Comparison of ENCODE assay signal across 20 cellular contexts in genomic region chr5:76964018-76964417, GRCh38. TPM values are rescaled to one million over a fixed set of nuclear protein-coding genes. Genes with fewer than 3 reads are reported as not detected.
DNase-seq lines count a peak whose midpoint lies in the region; ATAC-seq, FAIRE-seq and TF ChIP-seq lines count a peak whose summit lies in the region.
"Had no signal": no experiment of that assay in that cellular context is flagged by ENCODE, and none has a peak within 500 bp of the region (broad histone marks: within the 10 kb centered on the region; RNA-seq: fewer than 3 reads in every experiment).

No MANE protein-coding gene starts in this region.

- DNase-seq in A549 (ENCODE audit: low read depth in 1 of 2, low spot score in 1 of 2) = peak in 1 of 2 experiments; percentile 9
- DNase-seq in epithelial cell of proximal tubule (ENCODE audit: low read depth) = peak; percentile 7
- DNase-seq in kidney tubule cell (ENCODE audit: low spot score) = peak; percentile 65
- DNase-seq in nephron progenitor cell = peak; percentile 20
- no peak for DNase-seq in osteoblast (ENCODE audit: insufficient read length, low spot score, missing footprints)
- DNase-seq in OCI-LY7 (ENCODE audit: low spot score) = no peak
- DNase-seq in omental fat pad (ENCODE audit: low spot score) = no peak
- DNase-seq: Calu3; CD4-positive, alpha-beta memory T cell; DMS79 treated with DMSO at 0.1 percent for 48 hours; GOT3; H7 had no signal

- H3K27ac ChIP-seq in A549 (no peak overlapping the region), osteoblast (ENCODE audit: low read depth, low read length) (no peak overlapping the region), OCI-LY7 (ENCODE audit: low read depth, low read length, poor library complexity, severe bottlenecking) (no peak overlapping the region)
- H3K27ac ChIP-seq: 22Rv1, BLaER1 had no signal

- TF ChIP-seq POLR2A in A549 (IDR thresholded peaks at IDR 0.05; ENCODE audit: low read length) = no peak

- ATAC-seq in A549 (no peak), esophagus mucosa (no peak), omental fat pad (ENCODE audit: low FRiP score) (no peak)
- ATAC-seq: GM12878, HCT116, HepG2 had no signal

- H3K4me2 ChIP-seq in A549 = no peak overlapping the region
- H3K4me2 ChIP-seq in osteoblast (ENCODE audit: insufficient read depth, low read length) = no peak overlapping the region
- H3K4me2 ChIP-seq in OCI-LY7 (ENCODE audit: low read length) = no peak overlapping the region
- H3K4me2 ChIP-seq: BLaER1 had no signal

- CTCF ChIA-PET in A549 (lab: Yijun Ruan, JAX) (interaction anchor here (1.0 to 1.1 kb wide), 2 partner anchors 18 to 53 kb away, joined by 3 to 4 read pairs; no protein-coding TSS in a partner anchor), OCI-LY7 (lab: Charles Lee; ENCODE audit: unreplicated experiment) (no interaction called here)

- TF ChIP-seq CTCF in A549 (IDR thresholded peaks at IDR 0.05) (no peak), epithelial cell of proximal tubule (conservative IDR thresholded peaks at IDR 0.05; ENCODE audit: low read depth, low read length) (no peak), nephron progenitor cell (IDR thresholded peaks at IDR 0.05) (no peak), osteoblast (IDR thresholded peaks at IDR 0.05; ENCODE audit: extremely low read depth, low read depth, low read length) (no peak), OCI-LY7 (conservative IDR thresholded peaks at IDR 0.05; ENCODE audit: low read length) (no peak), omental fat pad (IDR thresholded peaks at IDR 0.05) (no peak)

- peaks cover 46% of the 10 kb centered on the region for H3K27me3 ChIP-seq in osteoblast (ENCODE audit: insufficient read depth, low read length)
- H3K27me3 ChIP-seq: BLaER1 had no signal

- H3K27me3 Mint-ChIP-seq in nephron progenitor cell (ENCODE audit: low read depth, poor library complexity) = peaks cover 16% of the 10 kb centered on the region

- no peak for TF ChIP-seq EP300 in A549 (IDR thresholded peaks at IDR 0.05)

- H3K27ac Mint-ChIP-seq in nephron progenitor cell = peak overlapping the region; percentile 39
- H3K27ac Mint-ChIP-seq: CD4-positive, alpha-beta memory T cell had no signal

- peaks cover 37% of the 10 kb centered on the region for H3K4me1 Mint-ChIP-seq in nephron progenitor cell

- intact Hi-C loops in OCI-LY7 (cut with micrococcal nuclease; ENCODE audit: unreplicated experiment) = no loop called here

- H3K36me3 ChIP-seq in osteoblast (ENCODE audit: insufficient read depth, low read length) = no peaks in the 10 kb centered on the region
- H3K36me3 ChIP-seq in OCI-LY7 (ENCODE audit: insufficient read depth, low read length) = peaks cover 97% of the 10 kb centered on the region
- H3K36me3 ChIP-seq: BLaER1 had no signal

- no peaks in the 10 kb centered on the region for H3K9me3 Mint-ChIP-seq in nephron progenitor cell
- H3K9me3 Mint-ChIP-seq: CD14-positive monocyte; CD4-positive, alpha-beta memory T cell had no signal

- H2AFZ ChIP-seq in osteoblast (ENCODE audit: low read length) (no peak overlapping the region), OCI-LY7 (ENCODE audit: low read length) (no peak overlapping the region)

- POLR2A ChIA-PET in A549 (lab: Yijun Ruan, JAX) = no interaction called here
- POLR2A ChIA-PET in OCI-LY7 (lab: Charles Lee) = interaction anchor here (1.1 to 1.5 kb wide), 2 partner anchors 19 to 89 kb away, joined by 3 to 4 read pairs; no protein-coding TSS in a partner anchor

- H3K36me3 Mint-ChIP-seq in nephron progenitor cell (ENCODE audit: low read depth) = no peaks in the 10 kb centered on the region
- H3K36me3 Mint-ChIP-seq: CD4-positive, alpha-beta memory T cell had no signal

- no peak for TF ChIP-seq RAD21 in A549 (conservative IDR thresholded peaks at IDR 0.05 in 1 of 2, IDR thresholded peaks at IDR 0.05 in 1 of 2)

- H3K4me3 Mint-ChIP-seq in nephron progenitor cell = no peak overlapping the region
- H3K4me3 Mint-ChIP-seq: CD14-positive monocyte; CD4-positive, alpha-beta memory T cell had no signal

- H3K4me3 ChIP-seq in A549 = no peak overlapping the region
- H3K4me3 ChIP-seq in epithelial cell of proximal tubule (ENCODE audit: low read depth, low read length) = no peak overlapping the region
- H3K4me3 ChIP-seq in osteoblast (ENCODE audit: insufficient read depth, low read length) = no peak overlapping the region
- H3K4me3 ChIP-seq in OCI-LY7 (ENCODE audit: low read depth, low read length, poor library complexity, severe bottlenecking) = no peak overlapping the region
- H3K4me3 ChIP-seq: BLaER1, GM12878 had no signal

- BruUV-seq in OCI-LY7 (replicated peaks; lab: Mats Ljungman, UMichigan) = no TSS peak

- H3K9me3 ChIP-seq in A549 = no peaks in the 10 kb centered on the region
- H3K9me3 ChIP-seq in osteoblast (ENCODE audit: low read depth, low read length) = no peaks in the 10 kb centered on the region
- no peaks in the 10 kb centered on the region for H3K9me3 ChIP-seq in OCI-LY7 (ENCODE audit: low read length)
- H3K9me3 ChIP-seq: BLaER1 had no signal

- no peaks in the 10 kb centered on the region for H3K9me2 ChIP-seq in OCI-LY7 (ENCODE audit: insufficient read depth, low read length)

- H4K20me1 ChIP-seq in osteoblast (ENCODE audit: insufficient read depth, low read length) (no peaks in the 10 kb centered on the region), OCI-LY7 (ENCODE audit: insufficient read depth, low read length) (no peaks in the 10 kb centered on the region)
- H4K20me1 ChIP-seq: BLaER1 had no signal

- FAIRE-seq in A549 (lab: Jason Lieb, UNC) = peak; percentile 59
- FAIRE-seq: GM12878, HepG2 had no signal

- WGBS in A549 (ENCODE audit: missing lambda C conversion rate) = 31% methylated on average over 2 of the region's 2 CpGs

- H3K79me2 ChIP-seq in osteoblast (ENCODE audit: insufficient read depth, low read length) = no peaks in the 10 kb centered on the region
- no peaks in the 10 kb centered on the region for H3K79me2 ChIP-seq in OCI-LY7 (ENCODE audit: insufficient read depth, low read depth, low read length)

- H3K4me1 ChIP-seq in A549 = no peaks in the 10 kb centered on the region
- peaks cover 5% of the 10 kb centered on the region for H3K4me1 ChIP-seq in osteoblast (ENCODE audit: insufficient read depth, low read length)
- peaks cover 9% of the 10 kb centered on the region for H3K4me1 ChIP-seq in OCI-LY7 (ENCODE audit: insufficient read depth, low read length, poor library complexity, severe bottlenecking)
- H3K4me1 ChIP-seq: BLaER1 had no signal

TF ChIP-seq in A549, 52 proteins besides CTCF, POLR2A, EP300 and RAD21 (continues in another document):
- TF ChIP-seq RFX5 (IDR thresholded peaks at IDR 0.05) = no peak
- no peak for TF ChIP-seq CHD2 (IDR thresholded peaks at IDR 0.05; ENCODE audit: low read length, partially characterized antibody)
- no peak for TF ChIP-seq HMGXB4 (CRISPR knock-in tag; IDR thresholded peaks at IDR 0.05; ENCODE audit: borderline replicate concordance)
- TF ChIP-seq USF2 (IDR thresholded peaks at IDR 0.05) = no peak
- no peak for TF ChIP-seq KDM5A (IDR thresholded peaks at IDR 0.05)
- no peak for TF ChIP-seq HEYL (CRISPR knock-in tag; IDR thresholded peaks at IDR 0.05)
- TF ChIP-seq CHD4 (IDR thresholded peaks at IDR 0.05; ENCODE audit: borderline replicate concordance) = no peak
- TF ChIP-seq CBX2 (IDR thresholded peaks at IDR 0.05; ENCODE audit: borderline replicate concordance, low read depth) = no peak
- no peak for TF ChIP-seq HOXA7 (CRISPR knock-in tag; IDR thresholded peaks at IDR 0.05)
- TF ChIP-seq FOSB (CRISPR knock-in tag; IDR thresholded peaks at IDR 0.05) = no peak
- TF ChIP-seq HES2 (IDR thresholded peaks at IDR 0.05) = no peak
- no peak for TF ChIP-seq NFE2L2 (conservative IDR thresholded peaks at IDR 0.05; ENCODE audit: low read length)
- TF ChIP-seq PHF8 (IDR thresholded peaks at IDR 0.05; ENCODE audit: borderline replicate concordance, low read depth) = no peak
- TF ChIP-seq BHLHE40 (IDR thresholded peaks at IDR 0.05; ENCODE audit: low read depth, low read length) = no peak
- no peak for TF ChIP-seq TP53 (CRISPR knock-in tag; IDR thresholded peaks at IDR 0.05)
- no peak for TF ChIP-seq EHF (CRISPR knock-in tag; IDR thresholded peaks at IDR 0.05)
- TF ChIP-seq ZSCAN20 (CRISPR knock-in tag; IDR thresholded peaks at IDR 0.05) = no peak
- TF ChIP-seq ZC3H11A (IDR thresholded peaks at IDR 0.05) = no peak

RNA-seq across cellular contexts. Expression of gene CRHBP, which starts 11.2 kb away (rescaled TPM):
- polyA plus RNA-seq in A549 (2011; rRNA removed) (not detected in 2 replicates), A549 (2017; fragmentation: RNase III; extraction: RNeasy Plus Mini Kit Qiagen cat#74134 plus additional on column Dnase treatment) (not detected in 3 replicates)
- not detected in 2 replicates for polyA plus RNA-seq in A549 (2012; cell fraction: cytosol; rRNA removed)
- polyA plus RNA-seq in A549 (2012; cell fraction: nucleus; rRNA removed) = 0.04 TPM in 1 of 2 replicates, not detected in the other
- not detected in 2 replicates for polyA minus RNA-seq in A549 (2011; rRNA and poly(A)+ RNA removed)
- total RNA-seq in epithelial cell of proximal tubule (0.94 TPM in 1 of 2 replicates, not detected in the other), osteoblast (under 0.01 TPM in 1 of 2 replicates, not detected in the other), OCI-LY7 (2022) (41.6 and 46.9 TPM in 2 replicates), esophagus mucosa (0.36 TPM), omental fat pad (10 to 100 TPM in 2 of 4 donors, 1 to 10 TPM in 2; 4.3 to 47.6 (median 10.7) TPM)
- total RNA-seq in OCI-LY7 (2014; rRNA removed; shearing (Covaris generic)) = 38.5 and 40.3 TPM in 2 replicates
- total RNA-seq: A673; Calu3; CD4-positive, alpha-beta memory T cell; GM12878; HepG2 had no signal
- polyA plus RNA-seq: CD14-positive monocyte; CD4-positive, alpha-beta memory T cell; HepG2 had no signal

Comparison
In these comparisons a context has a peak if more than half of its experiments do, and no peak if none do; other contexts are left out.
1. DNase-seq: peak in epithelial cell of proximal tubule (single experiment), kidney tubule cell (single experiment) and nephron progenitor cell (single experiment); none in osteoblast (single experiment), OCI-LY7 (single experiment) and omental fat pad (single experiment).